In the genomic region with DNA sequence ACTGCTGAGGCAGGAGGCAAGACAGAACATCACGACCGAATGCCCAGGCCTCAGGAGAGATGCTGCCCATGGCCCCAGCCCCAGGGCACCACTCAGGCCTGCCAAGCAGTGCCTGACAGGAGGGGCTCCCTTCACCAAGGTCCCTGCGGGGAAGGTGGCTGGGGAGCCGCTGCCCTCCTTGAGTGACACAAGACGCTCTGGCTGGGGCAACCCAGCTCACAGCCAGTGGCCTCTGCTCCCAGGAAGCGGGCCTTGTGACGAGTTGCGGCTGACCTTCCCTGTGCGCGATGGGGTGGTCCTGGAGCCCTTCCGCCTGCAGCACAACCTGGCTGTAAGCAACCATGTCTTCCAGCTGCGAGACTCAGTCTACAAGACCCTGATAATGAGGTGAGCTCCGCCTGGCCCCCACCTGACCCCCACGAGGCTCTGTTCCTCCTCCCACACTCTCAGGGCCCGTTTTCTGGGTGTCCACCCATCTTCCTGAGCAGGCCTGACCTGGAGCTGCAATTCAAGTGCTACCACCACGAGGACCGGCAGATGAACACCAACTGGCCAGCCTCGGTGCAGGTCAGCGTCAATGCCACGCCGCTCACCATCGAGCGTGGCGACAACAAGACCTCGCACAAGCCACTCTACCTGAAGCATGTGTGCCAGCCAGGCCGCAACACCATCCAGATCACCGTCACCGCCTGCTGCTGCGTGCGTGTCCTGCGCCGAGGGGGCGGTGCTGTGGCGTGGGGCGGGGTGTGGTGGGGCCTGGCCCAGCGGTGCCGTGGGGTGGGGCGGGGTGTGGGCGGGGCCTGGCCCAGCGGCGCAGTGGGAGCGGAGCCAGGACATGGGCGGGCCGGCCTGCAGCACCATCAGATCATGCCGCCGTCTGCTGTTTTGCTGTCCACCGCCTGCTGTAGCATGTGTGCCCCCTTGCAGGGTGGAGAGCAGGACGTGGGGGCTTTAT, we compare ENCODE assay signal across 14 cellular contexts. TPM values are rescaled to one million over a fixed set of nuclear protein-coding genes. Genes with fewer than 3 reads are reported as not detected.
DNase-seq lines count a peak whose midpoint lies in the region; ATAC-seq and TF ChIP-seq lines count a peak whose summit lies in the region.
"Had no signal": no experiment of that assay in that cellular context is flagged by ENCODE, and none has a peak within 500 bp of the region (broad histone marks: within the 10 kb centered on the region; RNA-seq: fewer than 3 reads in every experiment).

No MANE protein-coding gene starts in this region.

- H3K27me3 ChIP-seq in heart right ventricle = no peaks in the 10 kb centered on the region
- no peaks in the 10 kb centered on the region for H3K27me3 ChIP-seq in skeletal muscle satellite cell (ENCODE audit: control insufficient read depth, insufficient read depth, low read length)
- H3K27me3 ChIP-seq in breast epithelium = no peaks in the 10 kb centered on the region
- no peaks in the 10 kb centered on the region for H3K27me3 ChIP-seq in ascending aorta
- no peaks in the 10 kb centered on the region for H3K27me3 ChIP-seq in WERI-Rb-1 (ENCODE audit: insufficient read depth, low read depth, severe bottlenecking)

- 77 to 79% methylated on average over 48 of the region's 48 CpGs for WGBS in heart right ventricle, 2 donors

- H3K4me1 ChIP-seq in heart right ventricle (peaks cover 8 to 26% (median 16%) of the 10 kb centered on the region in 9 donors), skeletal muscle satellite cell (ENCODE audit: control insufficient read depth, insufficient read depth, low read length) (peaks cover 10% of the 10 kb centered on the region), breast epithelium (peaks cover 0 to 6% of the 10 kb centered on the region in 2 donors), ascending aorta (peaks cover 0 to 5% of the 10 kb centered on the region in 2 donors)

- ATAC-seq in WTC11 (peak; percentile 78), heart right ventricle (peak; percentile 52 to 72 (median 62))
- ATAC-seq: activated T-cell treated with anti-CD3 and anti-CD28 coated beads, Interleukin-2, amount 50 U/mL, for 72 hours; naive thymus-derived CD4-positive, alpha-beta T cell had no signal

- H3K27ac ChIP-seq in heart right ventricle (no peak overlapping the region), breast epithelium (peak overlapping the region in 1 of 2 donors; percentile 6), ascending aorta (no peak overlapping the region), WERI-Rb-1 (no peak overlapping the region)

- H3K4me3 Mint-ChIP-seq in WTC11 = no peak overlapping the region
- H3K4me3 Mint-ChIP-seq: activated T-cell treated with anti-CD3 and anti-CD28 coated beads, Interleukin-2, amount 50 U/mL, for 72 hours; CD4-positive, CD25-positive, alpha-beta regulatory T cell; naive thymus-derived CD4-positive, alpha-beta T cell had no signal

- POLR2A ChIA-PET in WTC11 (lab: Charles Lee) = interaction anchor here (0.7 kb wide), 1 partner anchor 123 kb away, joined by 3 read pairs; no protein-coding TSS in a partner anchor

- H3K9me3 Mint-ChIP-seq in WTC11 = no peaks in the 10 kb centered on the region
- H3K9me3 Mint-ChIP-seq: activated T-cell treated with anti-CD3 and anti-CD28 coated beads, Interleukin-2, amount 50 U/mL, for 72 hours; CD4-positive, CD25-positive, alpha-beta regulatory T cell; naive thymus-derived CD4-positive, alpha-beta T cell had no signal

- peak overlapping the region; percentile 10 for H3K4me2 ChIP-seq in skeletal muscle satellite cell (ENCODE audit: low read length)

- TF ChIP-seq CTCF in GM13976 (IDR thresholded peaks at IDR 0.05; ENCODE audit: borderline replicate concordance, control extremely low read depth, extremely low read depth, insufficient read depth, missing control alignments) = no peak
- no peak for TF ChIP-seq CTCF in WTC11 (IDR thresholded peaks at IDR 0.05)
- no peak for TF ChIP-seq CTCF in heart right ventricle (IDR thresholded peaks at IDR 0.05)
- TF ChIP-seq CTCF in breast epithelium (IDR thresholded peaks at IDR 0.05) = no peak
- no peak for TF ChIP-seq CTCF in ascending aorta (IDR thresholded peaks at IDR 0.05)
- TF ChIP-seq CTCF in WERI-Rb-1 (IDR thresholded peaks at IDR 0.05; ENCODE audit: low read depth, low read length) = no peak

- no peak for TF ChIP-seq POLR2A in breast epithelium (IDR thresholded peaks at IDR 0.05)

- H3K9ac ChIP-seq in skeletal muscle satellite cell (ENCODE audit: low read depth, low read length) = no peak overlapping the region

- H3K27ac Mint-ChIP-seq in WTC11 = peak overlapping the region; percentile 70; the same call in 1 of the 2 replicates
- H3K27ac Mint-ChIP-seq: activated T-cell treated with anti-CD3 and anti-CD28 coated beads, Interleukin-2, amount 50 U/mL, for 72 hours had no signal

- no peaks in the 10 kb centered on the region for H3K9me3 ChIP-seq in heart right ventricle
- H3K9me3 ChIP-seq in skeletal muscle satellite cell (replicated peaks; ENCODE audit: low read length) = no peaks in the 10 kb centered on the region
- H3K9me3 ChIP-seq in breast epithelium = no peaks in the 10 kb centered on the region
- no peaks in the 10 kb centered on the region for H3K9me3 ChIP-seq in ascending aorta
- no peaks in the 10 kb centered on the region for H3K9me3 ChIP-seq in WERI-Rb-1 (ENCODE audit: severe bottlenecking)

- no peak overlapping the region for H3K4me3 ChIP-seq in heart right ventricle
- no peak overlapping the region for H3K4me3 ChIP-seq in skeletal muscle satellite cell (ENCODE audit: low read length)
- no peak overlapping the region for H3K4me3 ChIP-seq in breast epithelium
- no peak overlapping the region for H3K4me3 ChIP-seq in ascending aorta
- H3K4me3 ChIP-seq in WERI-Rb-1 (ENCODE audit: low read depth, low read length) = no peak overlapping the region

- intact Hi-C loops in heart right ventricle (cut with DNase I) = loop anchor here in 2 of 10 donors (5.0 to 10.0 kb wide), 2 partner anchors 36 to 177 kb away; partner anchors contain the start of genes PPIA (in 1 of the 2) and TMED4 (in 1 of the 2)
- intact Hi-C loops in breast epithelium (cut with DNase I; ENCODE audit: low total_unique reads) = no loop called here
- intact Hi-C loops in ascending aorta (cut with DNase I) = no loop called here

- H3K36me3 Mint-ChIP-seq in WTC11 = peaks cover 54% of the 10 kb centered on the region

- H3K4me1 Mint-ChIP-seq in WTC11 = peaks cover 2% of the 10 kb centered on the region; the same call in 1 of the 2 replicates
- H3K4me1 Mint-ChIP-seq: CD4-positive, CD25-positive, alpha-beta regulatory T cell; naive thymus-derived CD4-positive, alpha-beta T cell had no signal

- no peaks in the 10 kb centered on the region for H3K27me3 Mint-ChIP-seq in WTC11 (ENCODE audit: low read depth)
- H3K27me3 Mint-ChIP-seq: CD4-positive, CD25-positive, alpha-beta regulatory T cell; naive thymus-derived CD4-positive, alpha-beta T cell had no signal

- DNase-seq in GM13976 (ENCODE audit: low spot score) = peak; percentile 23
- no peak for DNase-seq in WTC11 (ENCODE audit: low spot score)
- DNase-seq in heart right ventricle = peak; percentile 59 to 73
- no peak for DNase-seq in breast epithelium (ENCODE audit: low spot score in 2 of 2)
- DNase-seq in ascending aorta (ENCODE audit: low spot score in 2 of 2) = no peak
- no peak for DNase-seq in WERI-Rb-1
- DNase-seq in activated gamma-delta T cell (lab: John Stamatoyannopoulos, UW) = no peak
- DNase-seq: activated CD4-positive, CD25-positive, alpha-beta regulatory T cell treated with anti-CD3 and anti-CD28 coated beads, Interleukin-2, amount 50 U/mL, for 72 hours; activated T-cell treated with anti-CD3 and anti-CD28 coated beads, Interleukin-2, amount 50 U/mL, for 72 hours; CD4-positive, CD25-positive, alpha-beta regulatory T cell; naive thymus-derived CD4-positive, alpha-beta T cell; NCI-H1092 treated with DMSO at 0.1 percent for 48 hours; NCI-H526 treated with DMSO at 0.1 percent for 48 hours had no signal

- CTCF ChIA-PET in WTC11 (lab: Charles Lee) = interaction anchor here (1.3 kb wide), 1 partner anchor 11 kb away, joined by 3 read pairs; no protein-coding TSS in a partner anchor

- H3K36me3 ChIP-seq in heart right ventricle = peaks cover 5 to 100% (median 58%) of the 10 kb centered on the region in 9 donors
- H3K36me3 ChIP-seq in skeletal muscle satellite cell (ENCODE audit: insufficient read depth, low read length) = peaks cover 66% of the 10 kb centered on the region
- peaks cover 4% of the 10 kb centered on the region for H3K36me3 ChIP-seq in breast epithelium
- peaks cover 91 to 97% of the 10 kb centered on the region in 2 donors for H3K36me3 ChIP-seq in ascending aorta
- H3K36me3 ChIP-seq in WERI-Rb-1 = peaks cover 65% of the 10 kb centered on the region

- in situ Hi-C loops in GM13976 (cut with MboI; ENCODE audit: low sequenced_read_pairs, unreplicated experiment) = loop anchor here (25.0 kb wide), 1 partner anchor 174 kb away; the partner anchor contains the start of gene TMED4

TF ChIP-seq in WTC11, 78 proteins besides CTCF, POLR2A, EP300 and RAD21 (continues in another document):
- no peak for TF ChIP-seq ZNF317 (CRISPR knock-in tag; IDR thresholded peaks at IDR 0.05; ENCODE audit: borderline replicate concordance, low read depth)
- TF ChIP-seq, protein P1, sequence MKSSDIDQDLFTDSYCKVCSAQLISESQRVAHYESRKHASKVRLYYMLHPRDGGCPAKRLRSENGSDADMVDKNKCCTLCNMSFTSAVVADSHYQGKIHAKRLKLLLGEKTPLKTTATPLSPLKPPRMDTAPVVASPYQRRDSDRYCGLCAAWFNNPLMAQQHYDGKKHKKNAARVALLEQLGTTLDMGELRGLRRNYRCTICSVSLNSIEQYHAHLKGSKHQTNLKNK (CRISPR knock-in tag; IDR thresholded peaks at IDR 0.05) = no peak

RNA-seq across cellular contexts. Expression of gene ZMIZ2, which starts 12.8 kb away (rescaled TPM):
- 97.0 to 102 TPM (median 99.1 TPM) in 3 replicates for total RNA-seq in WTC11 (2021)
- total RNA-seq in heart right ventricle = 10 to 100 TPM; 38.9 to 80.4 (median 47.9) TPM
- 10 to 100 TPM; 26.3 to 87.3 TPM for polyA plus RNA-seq in heart right ventricle
- 11.8 and 12.7 TPM in 2 replicates for total RNA-seq in skeletal muscle satellite cell (2012; rRNA removed)
- total RNA-seq in breast epithelium = 10 to 100 TPM; 12.5 to 30.1 (median 23.6) TPM
- 75.5 TPM for total RNA-seq in ascending aorta

RNA-seq across cellular contexts. Expression of gene PPIA, which starts 35.0 kb away (rescaled TPM):
- 2,465 to 2,581 TPM (median 2,516 TPM) in 3 replicates for total RNA-seq in WTC11 (2021)
- 100 to 1,000 TPM; 355 to 728 (median 423) TPM for total RNA-seq in heart right ventricle
- polyA plus RNA-seq in heart right ventricle = 1,000 to 10,000 TPM; 1,028 to 3,654 TPM
- 2,277 and 2,526 TPM in 2 replicates for total RNA-seq in skeletal muscle satellite cell (2012; rRNA removed)
- total RNA-seq in breast epithelium = 1,000 to 10,000 TPM; 1,127 to 1,313 (median 1,259) TPM
- 945 TPM for total RNA-seq in ascending aorta

Comparison
In these comparisons a context has a peak if more than half of its experiments do, and no peak if none do; other contexts are left out.
1. DNase-seq: peak in GM13976 (single experiment) and heart right ventricle (2 of 2); none in WTC11 (single experiment), breast epithelium (0 of 2), ascending aorta (0 of 2), WERI-Rb-1 (single experiment) and activated gamma-delta T cell (single experiment).